39 cellular contexts compared by ENCODE assay signal in the genomic region with DNA sequence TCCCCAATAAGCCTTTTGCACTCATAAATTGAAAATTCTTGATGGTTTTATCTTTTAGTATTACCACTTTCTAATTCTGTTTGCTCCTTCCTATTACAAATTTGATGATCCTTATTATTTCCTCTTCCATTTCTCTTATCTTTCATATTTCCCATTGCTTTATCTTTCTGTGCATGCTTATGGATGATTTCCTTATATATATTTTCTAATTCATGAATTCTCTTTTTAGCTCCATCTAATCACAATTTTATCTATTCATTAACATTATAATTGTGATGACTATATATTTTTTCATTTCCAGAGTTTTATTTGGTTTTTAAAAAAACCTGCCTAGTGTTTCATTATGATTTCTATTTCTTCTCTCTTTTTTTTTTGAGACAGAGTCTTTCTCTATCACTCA. TPM values are rescaled to one million over a fixed set of nuclear protein-coding genes. Genes with fewer than 3 reads are reported as not detected.
"Had no signal": no experiment of that assay in that cellular context is flagged by ENCODE, and none has a peak within 500 bp of the region (broad histone marks: within the 10 kb centered on the region; RNA-seq: fewer than 3 reads in every experiment).

No MANE protein-coding gene starts in this region.

- H3K4me1 ChIP-seq: adrenal gland, ascending aorta, body of pancreas, breast epithelium had no signal

- FAIRE-seq: astrocyte, bronchial epithelial cell had no signal

- DNase-seq: activated effector memory CD4-positive, alpha-beta T cell treated with anti-CD3 and anti-CD28 coated beads, Interleukin-2, amount 50 U/mL, for 16 hours; activated effector memory CD4-positive, alpha-beta T cell treated with Interleukin-2 at 50 U/mL for 16 hours; activated gamma-delta T cell; activated gamma-delta T cell treated with Interleukin-2 at 50 U/mL for 16 hours; activated naive CD4-positive, alpha-beta T cell; activated naive CD4-positive, alpha-beta T cell treated with anti-CD3 and anti-CD28 coated beads for 36 hours; activated naive CD4-positive, alpha-beta T cell treated with anti-CD3 and anti-CD28 coated beads, Interleukin-2, amount 10 ng/mL, durations not matched to agents 7 days and 5 days; activated naive CD4-positive, alpha-beta T cell treated with anti-CD3 and anti-CD28 coated beads, Interleukin-2, amount 50 U/mL, for 16 hours; activated naive CD4-positive, alpha-beta T cell treated with Interleukin-2 at 50 U/mL for 16 hours; activated naive CD8-positive, alpha-beta T cell treated with anti-CD3 and anti-CD28 coated beads for 36 hours; activated naive CD8-positive, alpha-beta T cell treated with anti-CD3 and anti-CD28 coated beads, Interleukin-2, amount 10 ng/mL, durations not matched to agents 7 days and 5 days; activated naive CD8-positive, alpha-beta T cell treated with anti-CD3 and anti-CD28 coated beads, Interleukin-2, amount 50 U/mL, for 24 hours; activated T-cell treated with anti-CD3 and anti-CD28 coated beads, Interleukin-2, amount 50 U/mL, for 24 hours; activated T-cell treated with anti-CD3 and anti-CD28 coated beads, Interleukin-2, amount 50 U/mL, for 4 hours; activated T-cell treated with anti-CD3 and anti-CD28 coated beads, Interleukin-2, amount 50 U/mL, for 48 hours; activated T-cell treated with anti-CD3 and anti-CD28 coated beads, Interleukin-2, amount 50 U/mL, for 72 hours; adrenal gland; amniotic stem cell; amygdala; anterior cingulate cortex; body of pancreas; brain microvascular endothelial cell; caudate nucleus; central memory CD4-positive, alpha-beta T cell; cerebellar nuclear complex had no signal

- H3K27ac ChIP-seq: adrenal gland, ascending aorta, body of pancreas, brain microvascular endothelial cell, breast epithelium, cardiac muscle cell had no signal

- H3K36me3 ChIP-seq: adrenal gland, ascending aorta, brain microvascular endothelial cell, breast epithelium, cardiac muscle cell had no signal

- ATAC-seq: activated naive CD4-positive, alpha-beta T cell treated with anti-CD3 and anti-CD28 coated beads, Interleukin-2, amount 50 U/mL, for 72 hours; activated naive CD8-positive, alpha-beta T cell treated with anti-CD3 and anti-CD28 coated beads, Interleukin-2, amount 50 U/mL, for 24 hours; activated T-cell treated with anti-CD3 and anti-CD28 coated beads, Interleukin-2, amount 50 U/mL, for 4 hours; activated T-cell treated with anti-CD3 and anti-CD28 coated beads, Interleukin-2, amount 50 U/mL, for 72 hours; activated T-helper 17 cell treated with anti-CD3 and anti-CD28 coated beads, Interleukin-2, amount 50 U/mL, for 72 hours; body of pancreas had no signal

- H3K27me3 ChIP-seq: ascending aorta had no signal

- H3K4me3 ChIP-seq: adrenal gland, ascending aorta, body of pancreas, breast epithelium, cardiac muscle cell had no signal

- H3K9me3 ChIP-seq: body of pancreas had no signal

RNA-seq across cellular contexts. Expression of gene FOXL2NB, which starts 17.9 kb away (rescaled TPM):
- total RNA-seq: activated naive CD4-positive, alpha-beta T cell treated with anti-CD3 and anti-CD28 coated beads for 36 hours; activated naive CD4-positive, alpha-beta T cell treated with anti-CD3 and anti-CD28 coated beads, Interleukin-2, amount 50 U/mL, for 72 hours; activated naive CD8-positive, alpha-beta T cell treated with anti-CD3 and anti-CD28 coated beads for 36 hours; activated naive CD8-positive, alpha-beta T cell treated with anti-CD3 and anti-CD28 coated beads, Interleukin-2, amount 10 ng/mL, durations not matched to agents 7 days and 5 days; activated T-cell treated with anti-CD3 and anti-CD28 coated beads, Interleukin-2, amount 50 U/mL, for 4 hours; activated T-cell treated with anti-CD3 and anti-CD28 coated beads, Interleukin-2, amount 50 U/mL, for 72 hours; activated T-helper 1 cell treated with anti-CD3 and anti-CD28 coated beads, Interleukin-12 subunit alpha, Interleukin-12 subunit beta, Interleukin-2, Interleukin-4 antibody, amounts not matched to agents 30 ng/mL and 10 ng/mL and 1 ng/mL, durations not matched to agents 14 hours and 24 hours and 36 hours; activated T-helper 17 cell treated with anti-CD3 and anti-CD28 coated beads, Interleukin-2, amount 50 U/mL, for 72 hours; activated T-helper 2 cell treated with anti-CD3 and anti-CD28 coated beads, Interferon-gamma antibody, Interleukin-2, Interleukin-4, amounts not matched to agents 10 μg/mL and 5 μg/mL and 100 μg/mL, durations not matched to agents 14 hours and 24 hours and 36 hours; aorta; ascending aorta; cardiac muscle cell; cardiac septum had no signal
- polyA plus RNA-seq: aorta, cardiac muscle cell had no signal

RNA-seq across cellular contexts. Expression of gene FOXL2, which starts 18.0 kb away (rescaled TPM):
- total RNA-seq: activated naive CD4-positive, alpha-beta T cell treated with anti-CD3 and anti-CD28 coated beads for 36 hours; activated naive CD4-positive, alpha-beta T cell treated with anti-CD3 and anti-CD28 coated beads, Interleukin-2, amount 50 U/mL, for 72 hours; activated naive CD8-positive, alpha-beta T cell treated with anti-CD3 and anti-CD28 coated beads for 36 hours; activated naive CD8-positive, alpha-beta T cell treated with anti-CD3 and anti-CD28 coated beads, Interleukin-2, amount 10 ng/mL, durations not matched to agents 7 days and 5 days; activated T-helper 1 cell treated with anti-CD3 and anti-CD28 coated beads, Interleukin-12 subunit alpha, Interleukin-12 subunit beta, Interleukin-2, Interleukin-4 antibody, amounts not matched to agents 30 ng/mL and 10 ng/mL and 1 ng/mL, durations not matched to agents 14 hours and 24 hours and 36 hours; activated T-helper 17 cell treated with anti-CD3 and anti-CD28 coated beads, Interleukin-2, amount 50 U/mL, for 72 hours; activated T-helper 2 cell treated with anti-CD3 and anti-CD28 coated beads, Interferon-gamma antibody, Interleukin-2, Interleukin-4, amounts not matched to agents 10 μg/mL and 5 μg/mL and 100 μg/mL, durations not matched to agents 14 hours and 24 hours and 36 hours; aorta; ascending aorta; cardiac muscle cell had no signal
- polyA plus RNA-seq: aorta, cardiac muscle cell had no signal

RNA-seq across cellular contexts. Expression of gene PRR23A, which starts 41.1 kb away (rescaled TPM):
- total RNA-seq: activated naive CD4-positive, alpha-beta T cell treated with anti-CD3 and anti-CD28 coated beads for 36 hours; activated naive CD4-positive, alpha-beta T cell treated with anti-CD3 and anti-CD28 coated beads, Interleukin-2, amount 50 U/mL, for 72 hours; activated naive CD8-positive, alpha-beta T cell treated with anti-CD3 and anti-CD28 coated beads for 36 hours; activated naive CD8-positive, alpha-beta T cell treated with anti-CD3 and anti-CD28 coated beads, Interleukin-2, amount 10 ng/mL, durations not matched to agents 7 days and 5 days; activated T-cell treated with anti-CD3 and anti-CD28 coated beads, Interleukin-2, amount 50 U/mL, for 4 hours; activated T-cell treated with anti-CD3 and anti-CD28 coated beads, Interleukin-2, amount 50 U/mL, for 72 hours; activated T-helper 1 cell treated with anti-CD3 and anti-CD28 coated beads, Interleukin-12 subunit alpha, Interleukin-12 subunit beta, Interleukin-2, Interleukin-4 antibody, amounts not matched to agents 30 ng/mL and 10 ng/mL and 1 ng/mL, durations not matched to agents 14 hours and 24 hours and 36 hours; activated T-helper 17 cell treated with anti-CD3 and anti-CD28 coated beads, Interleukin-2, amount 50 U/mL, for 72 hours; activated T-helper 2 cell treated with anti-CD3 and anti-CD28 coated beads, Interferon-gamma antibody, Interleukin-2, Interleukin-4, amounts not matched to agents 10 μg/mL and 5 μg/mL and 100 μg/mL, durations not matched to agents 14 hours and 24 hours and 36 hours; adrenal gland; aorta; ascending aorta; astrocyte; body of pancreas; breast epithelium; bronchial epithelial cell; cardiac muscle cell; cardiac septum; cerebellum; chondrocyte had no signal
- polyA plus RNA-seq: adipose tissue, adrenal gland, aorta, cardiac muscle cell had no signal

RNA-seq across cellular contexts. Expression of gene PRR23B, which starts 55.8 kb away (rescaled TPM):
- total RNA-seq: activated naive CD4-positive, alpha-beta T cell treated with anti-CD3 and anti-CD28 coated beads for 36 hours; activated naive CD4-positive, alpha-beta T cell treated with anti-CD3 and anti-CD28 coated beads, Interleukin-2, amount 50 U/mL, for 72 hours; activated naive CD8-positive, alpha-beta T cell treated with anti-CD3 and anti-CD28 coated beads for 36 hours; activated naive CD8-positive, alpha-beta T cell treated with anti-CD3 and anti-CD28 coated beads, Interleukin-2, amount 10 ng/mL, durations not matched to agents 7 days and 5 days; activated T-cell treated with anti-CD3 and anti-CD28 coated beads, Interleukin-2, amount 50 U/mL, for 4 hours; activated T-cell treated with anti-CD3 and anti-CD28 coated beads, Interleukin-2, amount 50 U/mL, for 72 hours; activated T-helper 1 cell treated with anti-CD3 and anti-CD28 coated beads, Interleukin-12 subunit alpha, Interleukin-12 subunit beta, Interleukin-2, Interleukin-4 antibody, amounts not matched to agents 30 ng/mL and 10 ng/mL and 1 ng/mL, durations not matched to agents 14 hours and 24 hours and 36 hours; activated T-helper 17 cell treated with anti-CD3 and anti-CD28 coated beads, Interleukin-2, amount 50 U/mL, for 72 hours; activated T-helper 2 cell treated with anti-CD3 and anti-CD28 coated beads, Interferon-gamma antibody, Interleukin-2, Interleukin-4, amounts not matched to agents 10 μg/mL and 5 μg/mL and 100 μg/mL, durations not matched to agents 14 hours and 24 hours and 36 hours; adrenal gland; aorta; ascending aorta; astrocyte; body of pancreas; breast epithelium; bronchial epithelial cell; cardiac muscle cell; cardiac septum; cerebellum; chondrocyte had no signal
- polyA plus RNA-seq: adipose tissue, adrenal gland, cardiac muscle cell had no signal
